ENCODE assay signal across 7 cellular contexts in genomic region chr1:32481793-32482192, GRCh38. TPM values are rescaled to one million over a fixed set of nuclear protein-coding genes. Genes with fewer than 3 reads are reported as not detected.
"Had no signal": no experiment of that assay in that cellular context is flagged by ENCODE, and none has a peak within 500 bp of the region (broad histone marks: within the 10 kb centered on the region; RNA-seq: fewer than 3 reads in every experiment).

No MANE protein-coding gene starts in this region.

RNA-seq across cellular contexts. Expression of gene ZBTB8B, which starts 16.9 kb away (rescaled TPM):
- total RNA-seq: esophagus mucosa, esophagus squamous epithelium, fibroblast of lung, gastrocnemius medialis, glomerular endothelial cell, left ventricle myocardium superior, mononuclear cell had no signal
